Comparison of ENCODE assay signal across 9 cellular contexts in genomic region chr12:102480401-102480800, GRCh38. TPM values are rescaled to one million over a fixed set of nuclear protein-coding genes. Genes with fewer than 3 reads are reported as not detected.
DNase-seq lines count a peak whose midpoint lies in the region; ATAC-seq and TF ChIP-seq lines count a peak whose summit lies in the region.
"Had no signal": no experiment of that assay in that cellular context is flagged by ENCODE, and none has a peak within 500 bp of the region (broad histone marks: within the 10 kb centered on the region; RNA-seq: fewer than 3 reads in every experiment).

Gene IGF1, minus strand, starts transcription at chr12:102480563. Its CDS starts 182 bp downstream, at chr12:102480381.

- peak within 1 kb of the TSS; percentile 83 for H3K9ac ChIP-seq in SK-N-MC (ENCODE audit: insufficient read length)

- ATAC-seq in sciatic nerve: peak; percentile 77
- no peak for ATAC-seq in GM19324 (IDR thresholded peaks at IDR 0.05; ENCODE audit: low FRiP score, unreplicated experiment)

- H3K27me3 ChIP-seq in GM06990 (replicated peaks; ENCODE audit: control insufficient read depth, insufficient read depth, low read length): no peaks in the 10 kb centered on the region

- peaks cover 1% of the 10 kb centered on the region for H3K9me3 Mint-ChIP-seq in glutamatergic neuron (ENCODE audit: unreplicated experiment)

- peaks cover 6% of the 10 kb centered on the region for H3K4me1 Mint-ChIP-seq in glutamatergic neuron (ENCODE audit: low read depth, unreplicated experiment)

- peak within 1 kb of the TSS; percentile 94 for H3K27ac ChIP-seq in SK-N-MC

- peak within 1 kb of the TSS; percentile 8 for H3K4me3 Mint-ChIP-seq in glutamatergic neuron (ENCODE audit: unreplicated experiment)

- H3K36me3 ChIP-seq in GM06990 (ENCODE audit: control insufficient read depth, insufficient read depth, low read length) (no peaks in the 10 kb centered on the region), SK-N-MC (ENCODE audit: insufficient read depth, low read length) (peaks cover 2% of the 10 kb centered on the region; the same call in 1 of the 2 replicates)

- peak; percentile 10 for TF ChIP-seq CTCF in GM06990 (IDR thresholded peaks at IDR 0.05; ENCODE audit: insufficient read depth, low read length, poor library complexity, severe bottlenecking)
- no peak for TF ChIP-seq CTCF in glutamatergic neuron (IDR thresholded peaks at IDR 0.05; ENCODE audit: partially characterized antibody, unreplicated experiment)

- no peaks in the 10 kb centered on the region for H3K9me3 ChIP-seq in SK-N-MC (ENCODE audit: low read depth, low read length)

- intact Hi-C loops in sciatic nerve (cut with DNase I): no loop called here

- H3K36me3 Mint-ChIP-seq in glutamatergic neuron (ENCODE audit: unreplicated experiment): no peaks in the 10 kb centered on the region

- no peak within 1 kb of the TSS for H3K4me3 ChIP-seq in GM06990 (replicated peaks; ENCODE audit: low read depth, low read length)
- peak within 1 kb of the TSS; percentile 87 for H3K4me3 ChIP-seq in SK-N-MC

- no peak within 1 kb of the TSS for H3K27ac Mint-ChIP-seq in glutamatergic neuron (ENCODE audit: unreplicated experiment)

- DNase-seq in GM06990 (ENCODE audit: extremely low read depth, insufficient read length) (no peak), SK-N-MC (ENCODE audit: low read depth, low spot score) (peak; percentile 90), glutamatergic neuron (no peak), sciatic nerve (ENCODE audit: low spot score) (no peak), SHP77 treated with DMSO at 0.1 percent for 48 hours (lab: John Stamatoyannopoulos, UW) (no peak), NCI-H446 treated with DMSO at 0.1 percent for 48 hours (lab: John Stamatoyannopoulos, UW) (no peak), LoVo (ENCODE audit: low spot score) (no peak)
- DNase-seq: NCI-H1105 had no signal

- H3K27me3 Mint-ChIP-seq in glutamatergic neuron (ENCODE audit: unreplicated experiment): no peaks in the 10 kb centered on the region

RNA-seq across cellular contexts. Expression of gene IGF1, which starts in this region (rescaled TPM):
- total RNA-seq in glutamatergic neuron (ENCODE audit: unreplicated experiment) (not detected), sciatic nerve (52.1 TPM)

Comparison
In these comparisons a context has a peak if more than half of its experiments do, and no peak if none do; other contexts are left out.
1. RNA of gene IGF1 (total RNA-seq): 52.1 TPM in sciatic nerve (single experiment); not detected in glutamatergic neuron (single experiment); every median in the first group is over 10 times any median in the second.